Comparison of ENCODE assay signal across 23 cellular contexts in genomic region chr17:48993305-48993704, GRCh38. TPM values are rescaled to one million over a fixed set of nuclear protein-coding genes. Genes with fewer than 3 reads are reported as not detected.
"Had no signal": no experiment of that assay in that cellular context is flagged by ENCODE, and none has a peak within 500 bp of the region (broad histone marks: within the 10 kb centered on the region; RNA-seq: fewer than 3 reads in every experiment).

No MANE protein-coding gene starts in this region.

- H3K4me3 Mint-ChIP-seq: activated naive CD8-positive, alpha-beta T cell treated with anti-CD3 and anti-CD28 coated beads for 36 hours; naive thymus-derived CD8-positive, alpha-beta T cell had no signal

- H3K9me3 ChIP-seq: thyroid gland had no signal

- H3K27ac Mint-ChIP-seq: activated naive CD8-positive, alpha-beta T cell treated with anti-CD3 and anti-CD28 coated beads for 36 hours; naive thymus-derived CD8-positive, alpha-beta T cell had no signal

- H3K27ac ChIP-seq: thyroid gland had no signal

- H3K4me3 ChIP-seq: thyroid gland had no signal

- DNase-seq: activated CD4-positive, alpha-beta T cell treated with anti-CD3 and anti-CD28 coated beads, Interleukin-2, amount 50 U/mL, for 4 hours; activated gamma-delta T cell treated with Interleukin-2 at 50 U/mL for 16 hours; activated naive CD8-positive, alpha-beta T cell treated with anti-CD3 and anti-CD28 coated beads for 36 hours; amniotic stem cell; caudate nucleus; foreskin melanocyte; head of caudate nucleus; left ventricle myocardium superior; mesenchymal stem cell; naive thymus-derived CD8-positive, alpha-beta T cell; nucleus accumbens; posterior cingulate gyrus; stimulated activated CD4-positive, alpha-beta T cell treated with anti-CD3 and anti-CD28 coated beads, Interleukin-12 subunit alpha, Interleukin-12 subunit beta, amount 100 ng/mL, for 4 hours; stimulated activated CD4-positive, alpha-beta T cell treated with anti-CD3 and anti-CD28 coated beads, Interleukin-1b, Interleukin-23, amount 100 ng/mL, for 48 hours; stimulated activated CD8-positive, alpha-beta memory T cell treated with anti-CD3 and anti-CD28 coated beads, Interleukin-4, amount 100 ng/mL, for 48 hours; stimulated activated naive CD4-positive, alpha-beta T cell; thyroid gland had no signal

- ATAC-seq: left ventricle myocardium superior; naive thymus-derived CD8-positive, alpha-beta T cell had no signal

- H3K9me3 Mint-ChIP-seq: activated naive CD8-positive, alpha-beta T cell treated with anti-CD3 and anti-CD28 coated beads for 36 hours; endodermal cell had no signal

- H3K36me3 ChIP-seq: thyroid gland had no signal

- H3K36me3 Mint-ChIP-seq: activated naive CD8-positive, alpha-beta T cell treated with anti-CD3 and anti-CD28 coated beads for 36 hours had no signal

RNA-seq across cellular contexts. Expression of gene IGF2BP1, which starts 3.9 kb away (rescaled TPM):
- total RNA-seq: left ventricle myocardium superior; naive thymus-derived CD8-positive, alpha-beta T cell; ureter had no signal
- polyA plus RNA-seq: naive thymus-derived CD8-positive, alpha-beta T cell had no signal

RNA-seq across cellular contexts. Expression of gene GIP, which starts 24.9 kb away (rescaled TPM):
- total RNA-seq: activated CD8-positive, alpha-beta memory T cell treated with anti-CD3 and anti-CD28 coated beads for 36 hours; activated naive CD8-positive, alpha-beta T cell treated with anti-CD3 and anti-CD28 coated beads for 36 hours; left ventricle myocardium superior; naive thymus-derived CD8-positive, alpha-beta T cell; renal cortical epithelial cell; subcutaneous adipose tissue; T-helper 2 cell treated with Interferon-gamma antibody and Interleukin-4, amounts not matched to agents 100 ng/mL and 5 ng/mL, for 36 hours; thyroid gland; ureter had no signal
- polyA plus RNA-seq: naive thymus-derived CD8-positive, alpha-beta T cell had no signal
